Comparison of ENCODE assay signal across 18 cellular contexts in genomic region chr13:113625965-113626661, GRCh38. TPM values are rescaled to one million over a fixed set of nuclear protein-coding genes. Genes with fewer than 3 reads are reported as not detected.
A peak's percentile ranks its signal among the peaks of the same experiment; 100 is the strongest.
DNase-seq lines count a peak whose midpoint lies in the region; ATAC-seq and TF ChIP-seq lines count a peak whose summit lies in the region.
"Had no signal": no experiment of that assay in that cellular context is flagged by ENCODE, and none has a peak within 500 bp of the region (broad histone marks: within the 10 kb centered on the region; RNA-seq: fewer than 3 reads in every experiment).

No MANE protein-coding gene starts in this region.

- H3K36me3 Mint-ChIP-seq in type B pancreatic cell, result peaks cover 19% of the 10 kb centered on the region

- H3K9me3 Mint-ChIP-seq in type B pancreatic cell, result no peaks in the 10 kb centered on the region
- H3K9me3 Mint-ChIP-seq: activated naive CD4-positive, alpha-beta T cell treated with anti-CD3 and anti-CD28 coated beads, Interleukin-2, amount 50 U/mL, for 24 hours; dendritic cell treated with granulocyte-macrophage colony-stimulating factor and Interleukin-4, amounts not matched to agents 40 ng/mL and 50 ng/mL, for 4 days had no signal

- H3K4me1 Mint-ChIP-seq in type B pancreatic cell (ENCODE audit: unreplicated experiment), result peaks cover 9% of the 10 kb centered on the region

- H3K4me3 Mint-ChIP-seq in type B pancreatic cell, result peak overlapping the region; percentile 34
- H3K4me3 Mint-ChIP-seq: activated naive CD4-positive, alpha-beta T cell treated with anti-CD3 and anti-CD28 coated beads, Interleukin-2, amount 50 U/mL, for 24 hours; dendritic cell treated with granulocyte-macrophage colony-stimulating factor and Interleukin-4, amounts not matched to agents 40 ng/mL and 50 ng/mL, for 4 days; neural progenitor cell had no signal

- DNase-seq in cardiac septum (ENCODE audit: low spot score), result peak; percentile 41
- no peak for DNase-seq in left cardiac atrium
- peak; percentile 46 for DNase-seq in amniotic epithelial cell (ENCODE audit: low read depth)
- DNase-seq in foreskin melanocyte, result peak; percentile 33
- no peak for DNase-seq in type B pancreatic cell (ENCODE audit: extremely low spot score, unreplicated experiment)
- no peak for DNase-seq in CD1c-positive myeloid dendritic cell (ENCODE audit: extremely low spot score)
- DNase-seq in NCI-H2029 (lab: John Stamatoyannopoulos, UW), result no peak
- DNase-seq: DMS153; head of caudate nucleus; NCI-H146; NCI-H69; stimulated activated CD4-positive, alpha-beta T cell treated with anti-CD3 and anti-CD28 coated beads, Interleukin-12 subunit alpha, Interleukin-12 subunit beta, amount 100 ng/mL, for 4 hours had no signal

- no peak overlapping the region for H3K27ac Mint-ChIP-seq in type B pancreatic cell
- H3K27ac Mint-ChIP-seq: activated naive CD4-positive, alpha-beta T cell treated with anti-CD3 and anti-CD28 coated beads, Interleukin-2, amount 50 U/mL, for 24 hours; dendritic cell treated with granulocyte-macrophage colony-stimulating factor and Interleukin-4, amounts not matched to agents 40 ng/mL and 50 ng/mL, for 4 days had no signal

- no peak for TF ChIP-seq CTCF in type B pancreatic cell (conservative IDR thresholded peaks at IDR 0.05)

- intact Hi-C loops in cardiac septum (cut with DNase I), result no loop called here
- intact Hi-C loops in left cardiac atrium (cut with DNase I), result no loop called here

- no peaks in the 10 kb centered on the region for H3K27me3 Mint-ChIP-seq in type B pancreatic cell
- H3K27me3 Mint-ChIP-seq: activated naive CD4-positive, alpha-beta T cell treated with anti-CD3 and anti-CD28 coated beads, Interleukin-2, amount 50 U/mL, for 24 hours; dendritic cell treated with granulocyte-macrophage colony-stimulating factor and Interleukin-4, amounts not matched to agents 40 ng/mL and 50 ng/mL, for 4 days had no signal

- ATAC-seq in left cardiac atrium (no peak), GM18498 (IDR thresholded peaks at IDR 0.05; ENCODE audit: unreplicated experiment) (no peak)
- ATAC-seq: A549, left lobe of liver had no signal

RNA-seq across cellular contexts. Expression of gene ATP4B, which starts 31.9 kb away (rescaled TPM):
- not detected for total RNA-seq in cardiac septum
- not detected for total RNA-seq in left cardiac atrium
- total RNA-seq in type B pancreatic cell (ENCODE audit: low replicate concordance), result 2.0 and 26.7 TPM in 2 replicates
- total RNA-seq: left lobe of liver had no signal

RNA-seq across cellular contexts. Expression of gene GRK1, which starts 40.9 kb away (rescaled TPM):
- total RNA-seq in cardiac septum (0.48 TPM), left cardiac atrium (under 1 TPM; 0.13 to 0.44 TPM), type B pancreatic cell (ENCODE audit: low replicate concordance) (0.24 and 0.85 TPM in 2 replicates)
- total RNA-seq: left lobe of liver had no signal

RNA-seq across cellular contexts. Expression of gene TFDP1, which starts 41.6 kb away (rescaled TPM):
- 38.8 TPM for total RNA-seq in cardiac septum
- total RNA-seq in left cardiac atrium, result 10 to 100 TPM; 48.3 to 57.1 TPM
- total RNA-seq in type B pancreatic cell (ENCODE audit: low replicate concordance), result 78.4 and 78.8 TPM in 2 replicates

Comparison
In these comparisons a context has a peak if more than half of its experiments do, and no peak if none do; other contexts are left out.
1. DNase-seq: peak in cardiac septum (single experiment), amniotic epithelial cell (single experiment) and foreskin melanocyte (single experiment); none in left cardiac atrium (single experiment), type B pancreatic cell (single experiment), CD1c-positive myeloid dendritic cell (single experiment) and NCI-H2029 (single experiment).